ENCODE assay signal across 20 cellular contexts in genomic region chr2:25559148-25559547, GRCh38.
DNase-seq lines count a peak whose midpoint lies in the region; ATAC-seq and TF ChIP-seq lines count a peak whose summit lies in the region.
"Had no signal": no experiment of that assay in that cellular context is flagged by ENCODE, and none has a peak within 500 bp of the region (broad histone marks: within the 10 kb centered on the region; RNA-seq: fewer than 3 reads in every experiment).

No MANE protein-coding gene starts in this region.

- H3K27ac ChIP-seq in IMR-90 (ENCODE audit: insufficient read depth, low read length) (no peak overlapping the region), SJCRH30 (no peak overlapping the region)
- H3K27ac ChIP-seq: ascending aorta, colonic mucosa had no signal

- TF ChIP-seq RAD21 in IMR-90 (IDR thresholded peaks at IDR 0.05; ENCODE audit: low read length) = no peak

- peaks cover 7% of the 10 kb centered on the region for H3K9me3 Mint-ChIP-seq in activated CD4-positive, alpha-beta T cell treated with anti-CD3 and anti-CD28 coated beads, Interleukin-2, amount 10 ng/mL, durations not matched to agents 7 days and 5 days
- peaks cover 4% of the 10 kb centered on the region for H3K9me3 Mint-ChIP-seq in activated naive CD8-positive, alpha-beta T cell treated with anti-CD3 and anti-CD28 coated beads for 36 hours
- H3K9me3 Mint-ChIP-seq in nephron progenitor cell = peaks cover 4% of the 10 kb centered on the region

- no peaks in the 10 kb centered on the region for H3K79me1 ChIP-seq in IMR-90 (ENCODE audit: low read depth in 1 of 2, low read length in 2 of 2)

- H2AK9ac ChIP-seq in IMR-90 (replicated peaks; ENCODE audit: low read depth, low read length, poor library complexity) = no peak overlapping the region

- DNase-seq in activated CD4-positive, alpha-beta T cell treated with anti-CD3 and anti-CD28 coated beads, Interleukin-2, amount 10 ng/mL, durations not matched to agents 7 days and 5 days = no peak
- no peak for DNase-seq in activated CD4-positive, alpha-beta T cell treated with anti-CD3 and anti-CD28 coated beads for 48 hours
- DNase-seq in IMR-90 (no peak), nephron progenitor cell (no peak), SJCRH30 (no peak), NCI-H2227 treated with DMSO at 0.1 percent for 48 hours (lab: John Stamatoyannopoulos, UW) (no peak), NCI-H2196 (lab: John Stamatoyannopoulos, UW; ENCODE audit: unreplicated experiment) (no peak)
- no peak for DNase-seq in activated naive CD8-positive, alpha-beta T cell treated with anti-CD3 and anti-CD28 coated beads for 36 hours
- DNase-seq: ACHN; activated CD4-positive, CD25-positive, alpha-beta regulatory T cell treated with anti-CD3 and anti-CD28 coated beads, Interleukin-2, amount 50 U/mL, for 72 hours; activated T-cell treated with anti-CD3 and anti-CD28 coated beads, Interleukin-2, amount 50 U/mL, for 48 hours; colonic mucosa; foreskin melanocyte; left colon; MG63; mucosa of descending colon; NCI-H1694; NCI-H446; occipital lobe had no signal

- H2BK15ac ChIP-seq in IMR-90 (ENCODE audit: low read depth, low read length) = no peak overlapping the region

- H3K27me3 ChIP-seq in IMR-90 (ENCODE audit: control insufficient read depth, insufficient read depth, low read length) (no peaks in the 10 kb centered on the region), SJCRH30 (no peaks in the 10 kb centered on the region)
- H3K27me3 ChIP-seq: ascending aorta, colonic mucosa, MG63 had no signal

- H3K56ac ChIP-seq in IMR-90 (ENCODE audit: extremely low read depth, insufficient read depth, low read length) = no peak overlapping the region

- no peak overlapping the region for H3K9ac ChIP-seq in IMR-90 (ENCODE audit: low read depth, low read length)

- 0 out of 2 replicates have a peak overlapping the region, but pooled peaks have one; percentile 11 for H3K4ac ChIP-seq in IMR-90 (ENCODE audit: low read depth, low read length)

- H2AK5ac ChIP-seq in IMR-90 (ENCODE audit: low read depth, low read length) = no peak overlapping the region; the same call in 1 of the 2 replicates

- H3K36me3 ChIP-seq in IMR-90 (ENCODE audit: control insufficient read depth, insufficient read depth, low read length) = no peaks in the 10 kb centered on the region
- H3K36me3 ChIP-seq in SJCRH30 = no peaks in the 10 kb centered on the region; the same call in 1 of the 2 replicates
- H3K36me3 ChIP-seq: ascending aorta, colonic mucosa, MG63 had no signal

- BruUV-seq in IMR-90 (replicated peaks; lab: Mats Ljungman, UMichigan) = no TSS peak

- no peak overlapping the region for H3K18ac ChIP-seq in IMR-90 (ENCODE audit: low read depth, low read length)

- H3K9me3 ChIP-seq in IMR-90 (ENCODE audit: control insufficient read depth, insufficient read depth, low read length) = no peaks in the 10 kb centered on the region
- H3K9me3 ChIP-seq in SJCRH30 (replicated peaks) = no peaks in the 10 kb centered on the region
- H3K9me3 ChIP-seq: ascending aorta, colonic mucosa, MG63, mucosa of descending colon had no signal

- peak overlapping the region; percentile 53 for H2AFZ ChIP-seq in IMR-90 (replicated peaks; ENCODE audit: low read length, poor library complexity)

- H3K4me2 ChIP-seq in IMR-90 (ENCODE audit: low read depth, low read length) = no peak overlapping the region

- H3K14ac ChIP-seq in IMR-90 (replicated peaks; ENCODE audit: low read depth, low read length) = no peak overlapping the region

- no peaks in the 10 kb centered on the region for H4K20me1 ChIP-seq in IMR-90 (ENCODE audit: insufficient read depth, low read length)

- no peak for TF ChIP-seq POLR2A in IMR-90 (IDR thresholded peaks at IDR 0.05; ENCODE audit: low read depth, low read length)

- WGBS in IMR-90 (ENCODE audit: extremely low coverage in 2 of 2, insufficient read length in 1 of 2), 2 experiments = 96% methylated on average over 7 of the region's 10 CpGs; no CpG with 5 or more reads in 1 of the 2 experiments

- H4K5ac ChIP-seq in IMR-90 (ENCODE audit: low read depth, low read length) = no peak overlapping the region

- H3K36me3 Mint-ChIP-seq in activated CD4-positive, alpha-beta T cell treated with anti-CD3 and anti-CD28 coated beads, Interleukin-2, amount 10 ng/mL, durations not matched to agents 7 days and 5 days (ENCODE audit: low read depth) = peaks cover 3% of the 10 kb centered on the region
- H3K36me3 Mint-ChIP-seq in activated naive CD8-positive, alpha-beta T cell treated with anti-CD3 and anti-CD28 coated beads for 36 hours = peaks cover 18% of the 10 kb centered on the region
- peaks cover 20% of the 10 kb centered on the region for H3K36me3 Mint-ChIP-seq in nephron progenitor cell (ENCODE audit: low read depth)

- no peak for TF ChIP-seq CTCF in IMR-90 (conservative IDR thresholded peaks at IDR 0.05; ENCODE audit: low read depth, low read length)
- no peak for TF ChIP-seq CTCF in nephron progenitor cell (IDR thresholded peaks at IDR 0.05)

- H2BK120ac ChIP-seq in IMR-90 (ENCODE audit: low read depth, low read length) = no peak overlapping the region

- H2BK5ac ChIP-seq in IMR-90 (ENCODE audit: low read depth, low read length, poor library complexity, severe bottlenecking) = no peak overlapping the region

- H2BK20ac ChIP-seq in IMR-90 (ENCODE audit: low read depth, low read length) = no peak overlapping the region

- CTCF ChIA-PET in activated CD4-positive, alpha-beta T cell treated with anti-CD3 and anti-CD28 coated beads, Interleukin-2, amount 10 ng/mL, durations not matched to agents 7 days and 5 days (lab: Charles Lee) = interaction anchor here (1.0 to 2.7 kb wide), 4 partner anchors 12 to 183 kb away, joined by 3 to 7 read pairs (median 3); no protein-coding TSS in a partner anchor
- CTCF ChIA-PET in IMR-90 (lab: Yijun Ruan, JAX) = no interaction called here

- ATAC-seq in IMR-90 (ENCODE audit: low read depth) = no peak
- ATAC-seq: left colon, mucosa of descending colon had no signal

- in situ Hi-C loops in IMR-90 (cut with MboI; ENCODE audit: low sequenced_read_pairs) = no loop called here

- H4K91ac ChIP-seq in IMR-90 (ENCODE audit: insufficient read depth, low read depth, low read length) = no peak overlapping the region

- dilution Hi-C loops in IMR-90 (cut with HindIII; ENCODE audit: low sequenced_read_pairs, unreplicated experiment) = no loop called here

- H3K23ac ChIP-seq in IMR-90 (ENCODE audit: low read depth, low read length) = no peak overlapping the region

- H4K8ac ChIP-seq in IMR-90 (ENCODE audit: low read depth in 2 of 2, low read length in 2 of 2) = no peak overlapping the region

- H3K9me1 ChIP-seq in IMR-90 (ENCODE audit: insufficient read depth, low read length) = no peaks in the 10 kb centered on the region

- no peak overlapping the region for H3K4me3 Mint-ChIP-seq in activated CD4-positive, alpha-beta T cell treated with anti-CD3 and anti-CD28 coated beads, Interleukin-2, amount 10 ng/mL, durations not matched to agents 7 days and 5 days
- H3K4me3 Mint-ChIP-seq in activated naive CD8-positive, alpha-beta T cell treated with anti-CD3 and anti-CD28 coated beads for 36 hours = no peak overlapping the region
- no peak overlapping the region for H3K4me3 Mint-ChIP-seq in nephron progenitor cell

- H3K4me3 ChIP-seq in IMR-90 (ENCODE audit: insufficient read depth, low read depth, low read length) (no peak overlapping the region), SJCRH30 (no peak overlapping the region)
- H3K4me3 ChIP-seq: ascending aorta, colonic mucosa, MG63, mucosa of descending colon had no signal

- H3K27me3 Mint-ChIP-seq in activated CD4-positive, alpha-beta T cell treated with anti-CD3 and anti-CD28 coated beads, Interleukin-2, amount 10 ng/mL, durations not matched to agents 7 days and 5 days = no peaks in the 10 kb centered on the region
- no peaks in the 10 kb centered on the region for H3K27me3 Mint-ChIP-seq in activated naive CD8-positive, alpha-beta T cell treated with anti-CD3 and anti-CD28 coated beads for 36 hours
- peaks cover 9% of the 10 kb centered on the region for H3K27me3 Mint-ChIP-seq in nephron progenitor cell (ENCODE audit: low read depth, poor library complexity)

- peaks cover 38% of the 10 kb centered on the region for H3K4me1 Mint-ChIP-seq in activated CD4-positive, alpha-beta T cell treated with anti-CD3 and anti-CD28 coated beads, Interleukin-2, amount 10 ng/mL, durations not matched to agents 7 days and 5 days
- peaks cover 44% of the 10 kb centered on the region for H3K4me1 Mint-ChIP-seq in activated naive CD8-positive, alpha-beta T cell treated with anti-CD3 and anti-CD28 coated beads for 36 hours
- peaks cover 38% of the 10 kb centered on the region for H3K4me1 Mint-ChIP-seq in nephron progenitor cell

- H3K27ac Mint-ChIP-seq in activated CD4-positive, alpha-beta T cell treated with anti-CD3 and anti-CD28 coated beads, Interleukin-2, amount 10 ng/mL, durations not matched to agents 7 days and 5 days = peak overlapping the region; percentile 77
- peak overlapping the region; percentile 78 for H3K27ac Mint-ChIP-seq in activated naive CD8-positive, alpha-beta T cell treated with anti-CD3 and anti-CD28 coated beads for 36 hours
- peak overlapping the region; percentile 1 for H3K27ac Mint-ChIP-seq in nephron progenitor cell

- POLR2A ChIA-PET in activated CD4-positive, alpha-beta T cell treated with anti-CD3 and anti-CD28 coated beads, Interleukin-2, amount 10 ng/mL, durations not matched to agents 7 days and 5 days (lab: Charles Lee) = no interaction called here
- POLR2A ChIA-PET in IMR-90 (lab: Charles Lee; ENCODE audit: unreplicated experiment) = no interaction called here

- intact Hi-C loops in IMR-90 (cut with micrococcal nuclease) = no loop called here

- H3K4me1 ChIP-seq in IMR-90 (ENCODE audit: control insufficient read depth, insufficient read depth, low read length) (peaks cover 2% of the 10 kb centered on the region), SJCRH30 (peaks cover 7% of the 10 kb centered on the region)
- H3K4me1 ChIP-seq: ascending aorta, colonic mucosa had no signal

TF ChIP-seq in IMR-90, 13 proteins besides CTCF, POLR2A, EP300 and RAD21 (continues in another document):
- TF ChIP-seq, protein P1, sequence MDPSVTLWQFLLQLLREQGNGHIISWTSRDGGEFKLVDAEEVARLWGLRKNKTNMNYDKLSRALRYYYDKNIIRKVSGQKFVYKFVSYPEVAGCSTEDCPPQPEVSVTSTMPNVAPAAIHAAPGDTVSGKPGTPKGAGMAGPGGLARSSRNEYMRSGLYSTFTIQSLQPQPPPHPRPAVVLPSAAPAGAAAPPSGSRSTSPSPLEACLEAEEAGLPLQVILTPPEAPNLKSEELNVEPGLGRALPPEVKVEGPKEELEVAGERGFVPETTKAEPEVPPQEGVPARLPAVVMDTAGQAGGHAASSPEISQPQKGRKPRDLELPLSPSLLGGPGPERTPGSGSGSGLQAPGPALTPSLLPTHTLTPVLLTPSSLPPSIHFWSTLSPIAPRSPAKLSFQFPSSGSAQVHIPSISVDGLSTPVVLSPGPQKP (IDR thresholded peaks at IDR 0.05; ENCODE audit: borderline replicate concordance, low read depth, low read length) = no peak
- no peak for TF ChIP-seq RCOR1 (IDR thresholded peaks at IDR 0.05; ENCODE audit: insufficient replicate concordance, low read length)

Comparison
In these comparisons a context has a peak if more than half of its experiments do, and no peak if none do; other contexts are left out.
1. H3K27ac Mint-ChIP-seq: peak in every context shown above with its lines; median percentile 78 in activated naive CD8-positive, alpha-beta T cell treated with anti-CD3 and anti-CD28 coated beads for 36 hours; 77 in activated CD4-positive, alpha-beta T cell treated with anti-CD3 and anti-CD28 coated beads, Interleukin-2, amount 10 ng/mL, durations not matched to agents 7 days and 5 days; 1 in nephron progenitor cell.